ENCODE assay signal across 14 cellular contexts in genomic region chr4:138851626-138852443, GRCh38.
DNase-seq lines count a peak whose midpoint lies in the region; ATAC-seq and TF ChIP-seq lines count a peak whose summit lies in the region.
"Had no signal": no experiment of that assay in that cellular context is flagged by ENCODE, and none has a peak within 500 bp of the region (broad histone marks: within the 10 kb centered on the region; RNA-seq: fewer than 3 reads in every experiment).

No MANE protein-coding gene starts in this region.

- H3K27me3 ChIP-seq in mammary epithelial cell (ENCODE audit: insufficient read depth, low read length): peaks cover 2% of the 10 kb centered on the region
- H3K27me3 ChIP-seq: BLaER1 had no signal

- no peaks in the 10 kb centered on the region for H3K9me3 ChIP-seq in mammary epithelial cell (replicated peaks; ENCODE audit: insufficient read depth, low read length)
- H3K9me3 ChIP-seq: heart right ventricle had no signal

- no peaks in the 10 kb centered on the region for H3K79me2 ChIP-seq in mammary epithelial cell (ENCODE audit: insufficient read depth, low read length)

- no peaks in the 10 kb centered on the region for H3K4me1 ChIP-seq in mammary epithelial cell (ENCODE audit: insufficient read depth, low read length)
- H3K4me1 ChIP-seq: BLaER1, heart right ventricle had no signal

- dilution Hi-C loops in mammary epithelial cell (cut with HindIII; ENCODE audit: low sequenced_read_pairs): no loop called here

- intact Hi-C loops in mammary epithelial cell (cut with micrococcal nuclease): no loop called here

- no peak for ATAC-seq in HG02571 (IDR thresholded peaks at IDR 0.05; ENCODE audit: unreplicated experiment)
- ATAC-seq: heart right ventricle, Right ventricle myocardium inferior had no signal

- CTCF ChIA-PET in mammary epithelial cell (lab: Charles Lee; ENCODE audit: low non-redundant PET): no interaction called here

- peak overlapping the region in 2 of 3 experiments; percentile 2 to 14 for H3K4me3 ChIP-seq in mammary epithelial cell (replicated peaks in 1 of 3; ENCODE audit: insufficient read depth in 1 of 3, low read depth in 2 of 3, low read length in 3 of 3)
- H3K4me3 ChIP-seq: BLaER1, heart right ventricle had no signal

- peak overlapping the region; percentile 78 for H3K4me2 ChIP-seq in mammary epithelial cell (ENCODE audit: insufficient read depth, low read depth, low read length)
- H3K4me2 ChIP-seq: BLaER1 had no signal

- TF ChIP-seq CTCF in mammary epithelial cell (conservative IDR thresholded peaks at IDR 0.05 in 1 of 2, IDR thresholded peaks at IDR 0.05 in 1 of 2; ENCODE audit: extremely low read depth in 1 of 2, insufficient read depth in 1 of 2, low read depth in 1 of 2, low read length in 2 of 2): no peak

- H3K27ac ChIP-seq in mammary epithelial cell (ENCODE audit: insufficient read depth, low read depth, low read length): no peak overlapping the region
- H3K27ac ChIP-seq: BLaER1, heart right ventricle had no signal

- BruUV-seq in mammary epithelial cell (replicated peaks; lab: Mats Ljungman, UMichigan): no TSS peak

- no peak overlapping the region for H3K9ac ChIP-seq in mammary epithelial cell (ENCODE audit: insufficient read depth, low read length)
- H3K9ac ChIP-seq: BLaER1 had no signal

- in situ Hi-C loops in mammary epithelial cell (cut with MboI; ENCODE audit: low sequenced_read_pairs in 2 of 2) (no loop called here), KBM-7 (cut with MboI; ENCODE audit: low pct_unique_long_range_greater_than_20kb, low sequenced_read_pairs) (no loop called here)

- WGBS in mammary epithelial cell (ENCODE audit: low coverage, missing lambda C conversion rate): 0% methylated on average over 14 of the region's 15 CpGs

- DNase-seq in DMS 273 treated with DMSO at 0.1 percent for 48 hours (lab: John Stamatoyannopoulos, UW): peak; percentile 41
- DNase-seq in NCI-H1417 treated with DMSO at 0.1 percent for 48 hours (lab: John Stamatoyannopoulos, UW): peak; percentile 61
- peak; percentile 36 for DNase-seq in mammary epithelial cell
- peak; percentile 77 for DNase-seq in left kidney (ENCODE audit: low read depth, low spot score)
- no peak for DNase-seq in COLO829 (ENCODE audit: low spot score)
- no peak for DNase-seq in D341Med (ENCODE audit: low spot score)
- DNase-seq in KBM-7: no peak
- DNase-seq: activated CD4-positive, alpha-beta T cell treated with anti-CD3 and anti-CD28 coated beads for 1 hour; activated gamma-delta T cell; heart right ventricle; naive B cell had no signal

- peak overlapping the region; percentile 52 for H2AFZ ChIP-seq in mammary epithelial cell (ENCODE audit: low read depth, low read length)

- no peaks in the 10 kb centered on the region for H3K36me3 ChIP-seq in mammary epithelial cell (ENCODE audit: insufficient read depth, low read length)
- H3K36me3 ChIP-seq: BLaER1, heart right ventricle had no signal

- peaks cover 2% of the 10 kb centered on the region for H4K20me1 ChIP-seq in mammary epithelial cell (ENCODE audit: insufficient read depth, low read length)
- H4K20me1 ChIP-seq: BLaER1 had no signal

Comparison
In these comparisons a context has a peak if more than half of its experiments do, and no peak if none do; other contexts are left out.
1. DNase-seq: peak in DMS 273 treated with DMSO at 0.1 percent for 48 hours (single experiment), NCI-H1417 treated with DMSO at 0.1 percent for 48 hours (single experiment), mammary epithelial cell (single experiment) and left kidney (single experiment); none in COLO829 (single experiment), D341Med (single experiment) and KBM-7 (single experiment).